Comparison of ENCODE assay signal across 8 cellular contexts in the genomic region with DNA sequence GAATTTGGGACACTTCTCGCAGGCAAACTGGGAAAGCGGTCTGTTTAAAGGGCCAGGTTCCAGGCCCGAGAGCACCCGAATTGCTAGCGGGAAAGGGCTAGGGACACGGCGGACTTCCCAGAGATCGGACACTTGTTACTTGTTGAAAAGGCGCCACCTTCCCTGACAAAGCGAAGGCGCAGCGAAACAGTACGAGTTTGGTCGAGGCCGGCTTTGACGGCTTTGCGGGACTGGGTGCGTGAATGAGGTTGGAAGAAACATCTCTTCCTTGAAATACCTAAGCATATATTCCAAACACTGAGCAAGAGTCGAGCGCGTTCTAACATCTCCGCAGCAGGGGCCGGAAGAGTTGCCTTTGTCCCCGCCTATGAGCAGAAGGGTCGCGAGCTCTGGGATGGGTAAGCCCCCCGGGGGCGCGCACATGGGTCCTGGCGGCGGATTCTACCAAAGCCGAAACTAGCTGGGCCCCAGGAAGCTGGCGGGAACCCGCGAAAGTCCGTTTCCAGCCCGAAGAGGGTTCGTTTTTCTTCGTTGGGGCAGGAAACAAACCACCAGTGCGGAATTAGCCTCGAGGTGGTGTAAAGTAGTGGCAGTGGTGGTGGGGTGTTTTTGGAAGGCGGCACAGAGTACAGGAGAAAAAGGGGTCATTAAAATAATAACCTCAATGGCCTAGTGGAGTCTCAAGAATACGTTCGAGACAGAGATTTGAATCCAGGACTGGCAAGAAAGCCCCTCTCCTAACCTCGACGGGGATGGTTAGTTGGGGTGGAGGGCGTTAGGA. TPM values are rescaled to one million over a fixed set of nuclear protein-coding genes. Genes with fewer than 3 reads are reported as not detected.
A peak's percentile ranks its signal among the peaks of the same experiment; 100 is the strongest.
DNase-seq lines count a peak whose midpoint lies in the region; ATAC-seq, FAIRE-seq and TF ChIP-seq lines count a peak whose summit lies in the region.

No MANE protein-coding gene starts in this region.

- H3K4me1 Mint-ChIP-seq in activated naive CD4-positive, alpha-beta T cell treated with anti-CD3 and anti-CD28 coated beads, Interleukin-2, amount 10 ng/mL, durations not matched to agents 7 days and 5 days = peaks cover 29% of the 10 kb centered on the region
- peaks cover 12% of the 10 kb centered on the region for H3K4me1 Mint-ChIP-seq in progenitor cell of endocrine pancreas (ENCODE audit: low read depth)

- ATAC-seq in GM18511 (IDR thresholded peaks at IDR 0.05; ENCODE audit: unreplicated experiment) (no peak), GM21447 (IDR thresholded peaks at IDR 0.05; ENCODE audit: unreplicated experiment) (no peak)

- peaks cover 2% of the 10 kb centered on the region for H3K36me3 Mint-ChIP-seq in activated naive CD4-positive, alpha-beta T cell treated with anti-CD3 and anti-CD28 coated beads, Interleukin-2, amount 10 ng/mL, durations not matched to agents 7 days and 5 days
- no peaks in the 10 kb centered on the region for H3K36me3 Mint-ChIP-seq in progenitor cell of endocrine pancreas (ENCODE audit: insufficient read depth)

- TF ChIP-seq CTCF in progenitor cell of endocrine pancreas (IDR thresholded peaks at IDR 0.05; ENCODE audit: unreplicated experiment) = peak; percentile 31

- peaks cover 99% of the 10 kb centered on the region for H3K27me3 Mint-ChIP-seq in activated naive CD4-positive, alpha-beta T cell treated with anti-CD3 and anti-CD28 coated beads, Interleukin-2, amount 10 ng/mL, durations not matched to agents 7 days and 5 days
- H3K27me3 Mint-ChIP-seq in progenitor cell of endocrine pancreas = peaks cover 88% of the 10 kb centered on the region

- FAIRE-seq in frontal cortex (lab: Jason Lieb, UNC) = no peak

- CTCF ChIA-PET in activated naive CD4-positive, alpha-beta T cell treated with anti-CD3 and anti-CD28 coated beads, Interleukin-2, amount 10 ng/mL, durations not matched to agents 7 days and 5 days (lab: Charles Lee) = interaction anchor here (1.2 to 3.9 kb wide), 2 partner anchors 64 to 354 kb away, joined by 5 to 15 read pairs; no protein-coding TSS in a partner anchor

- H3K27ac Mint-ChIP-seq in activated naive CD4-positive, alpha-beta T cell treated with anti-CD3 and anti-CD28 coated beads, Interleukin-2, amount 10 ng/mL, durations not matched to agents 7 days and 5 days = no peak overlapping the region
- no peak overlapping the region for H3K27ac Mint-ChIP-seq in progenitor cell of endocrine pancreas

- H3K4me3 Mint-ChIP-seq in activated naive CD4-positive, alpha-beta T cell treated with anti-CD3 and anti-CD28 coated beads, Interleukin-2, amount 10 ng/mL, durations not matched to agents 7 days and 5 days = peak overlapping the region; percentile 31
- H3K4me3 Mint-ChIP-seq in progenitor cell of endocrine pancreas (ENCODE audit: low read depth) = peak overlapping the region; percentile 63

- no peak for DNase-seq in activated naive CD4-positive, alpha-beta T cell treated with anti-CD3 and anti-CD28 coated beads, Interleukin-2, amount 10 ng/mL, durations not matched to agents 7 days and 5 days
- no peak for DNase-seq in activated naive CD4-positive, alpha-beta T cell (lab: John Stamatoyannopoulos, UW)
- DNase-seq in T1000 (lab: John Stamatoyannopoulos, UW) (peak; percentile 28), frontal cortex (ENCODE audit: low spot score in 2 of 2) (peak; percentile 29 to 62), progenitor cell of endocrine pancreas (ENCODE audit: low spot score, unreplicated experiment) (no peak), NCI-H2107 (lab: John Stamatoyannopoulos, UW) (no peak)

- no peaks in the 10 kb centered on the region for H3K9me3 Mint-ChIP-seq in activated naive CD4-positive, alpha-beta T cell treated with anti-CD3 and anti-CD28 coated beads, Interleukin-2, amount 10 ng/mL, durations not matched to agents 7 days and 5 days
- H3K9me3 Mint-ChIP-seq in progenitor cell of endocrine pancreas (ENCODE audit: low read depth) = no peaks in the 10 kb centered on the region

RNA-seq across cellular contexts. Expression of a gene that starts 1.5 kb away (rescaled TPM):
- not detected for total RNA-seq in frontal cortex
- total RNA-seq in progenitor cell of endocrine pancreas = 0.47 and 0.57 TPM in 2 replicates

Comparison
In these comparisons a context has a peak if more than half of its experiments do, and no peak if none do; other contexts are left out.
1. DNase-seq: peak in T1000 (single experiment) and frontal cortex (2 of 2); none in activated naive CD4-positive, alpha-beta T cell treated with anti-CD3 and anti-CD28 coated beads, Interleukin-2, amount 10 ng/mL, durations not matched to agents 7 days and 5 days (single experiment), activated naive CD4-positive, alpha-beta T cell (0 of 4), progenitor cell of endocrine pancreas (single experiment) and NCI-H2107 (single experiment).